In the genomic region with DNA sequence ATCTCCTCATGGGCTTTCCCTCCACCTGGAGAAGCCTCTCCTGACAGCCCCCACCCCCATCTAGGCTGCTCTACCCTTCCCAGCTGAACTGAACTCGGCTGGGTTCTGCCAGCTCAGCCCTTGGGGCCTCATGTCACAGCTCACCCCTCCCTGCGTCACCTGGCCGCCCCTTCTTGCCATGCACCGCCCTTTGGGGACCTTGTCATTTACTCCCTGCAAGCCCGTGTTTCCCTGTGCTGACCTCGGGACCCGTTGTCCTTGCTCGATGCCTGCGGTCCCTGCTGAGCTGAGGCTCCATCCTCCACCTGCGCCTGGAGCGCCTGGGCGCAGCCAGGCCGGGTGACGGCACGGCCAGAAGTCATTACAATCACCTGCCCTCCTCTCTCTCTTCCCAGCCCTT, we compare ENCODE assay signal across 16 cellular contexts. TPM values are rescaled to one million over a fixed set of nuclear protein-coding genes. Genes with fewer than 3 reads are reported as not detected.
A peak's percentile ranks its signal among the peaks of the same experiment; 100 is the strongest.
DNase-seq lines count a peak whose midpoint lies in the region; ATAC-seq and TF ChIP-seq lines count a peak whose summit lies in the region.
"Had no signal": no experiment of that assay in that cellular context is flagged by ENCODE, and none has a peak within 500 bp of the region (broad histone marks: within the 10 kb centered on the region; RNA-seq: fewer than 3 reads in every experiment).

No MANE protein-coding gene starts in this region.

- TF ChIP-seq CTCF in right atrium auricular region (IDR thresholded peaks at IDR 0.05) = no peak
- no peak for TF ChIP-seq CTCF in coronary artery (IDR thresholded peaks at IDR 0.05)
- TF ChIP-seq CTCF in type B pancreatic cell (conservative IDR thresholded peaks at IDR 0.05) = no peak
- TF ChIP-seq CTCF in glutamatergic neuron (IDR thresholded peaks at IDR 0.05; ENCODE audit: partially characterized antibody, unreplicated experiment) = no peak
- TF ChIP-seq CTCF in sigmoid colon (IDR thresholded peaks at IDR 0.05) = no peak

- TF ChIP-seq POLR2A in sigmoid colon (IDR thresholded peaks at IDR 0.05) = no peak

- no peak for TF ChIP-seq EP300 in sigmoid colon (IDR thresholded peaks at IDR 0.05)

- WGBS in sigmoid colon, 2 donors = 72 to 78% methylated on average over 15 of the region's 15 CpGs

- H3K27ac Mint-ChIP-seq in type B pancreatic cell (no peak overlapping the region), glutamatergic neuron (ENCODE audit: unreplicated experiment) (no peak overlapping the region)
- H3K27ac Mint-ChIP-seq: CD8-positive, alpha-beta T cell had no signal

- H3K9me3 ChIP-seq in right atrium auricular region (no peaks in the 10 kb centered on the region), sigmoid colon (no peaks in the 10 kb centered on the region)

- no peaks in the 10 kb centered on the region for H3K36me3 Mint-ChIP-seq in type B pancreatic cell
- peaks cover 5% of the 10 kb centered on the region for H3K36me3 Mint-ChIP-seq in glutamatergic neuron (ENCODE audit: unreplicated experiment)
- H3K36me3 Mint-ChIP-seq: CD8-positive, alpha-beta T cell had no signal

- H3K27me3 ChIP-seq in right atrium auricular region (no peaks in the 10 kb centered on the region), sigmoid colon (no peaks in the 10 kb centered on the region)

- no peak overlapping the region for H3K4me3 Mint-ChIP-seq in type B pancreatic cell
- H3K4me3 Mint-ChIP-seq in glutamatergic neuron (ENCODE audit: unreplicated experiment) = no peak overlapping the region
- H3K4me3 Mint-ChIP-seq: CD8-positive, alpha-beta T cell had no signal

- H3K9me3 Mint-ChIP-seq in type B pancreatic cell (peaks cover 5% of the 10 kb centered on the region), glutamatergic neuron (ENCODE audit: unreplicated experiment) (peaks cover 7% of the 10 kb centered on the region)
- H3K9me3 Mint-ChIP-seq: CD8-positive, alpha-beta T cell had no signal

- H3K27ac ChIP-seq in right atrium auricular region = no peak overlapping the region
- no peak overlapping the region for H3K27ac ChIP-seq in coronary artery
- H3K27ac ChIP-seq in sigmoid colon = no peak overlapping the region

- DNase-seq in right atrium auricular region (ENCODE audit: low spot score) = peak; percentile 52
- no peak for DNase-seq in left ventricle myocardium superior
- peak; percentile 60 for DNase-seq in coronary artery (ENCODE audit: low spot score)
- peak; percentile 82 for DNase-seq in mesenteric fat pad (ENCODE audit: low spot score)
- peak; percentile 59 for DNase-seq in type B pancreatic cell (ENCODE audit: extremely low spot score, unreplicated experiment)
- no peak for DNase-seq in glutamatergic neuron
- no peak for DNase-seq in sigmoid colon
- DNase-seq: GOT3, Karpas-422, MM.1S, NCI-H2029, NCI-H510A treated with DMSO at 0.1 percent for 48 hours, SHP77 had no signal

- peaks cover 12% of the 10 kb centered on the region for H3K27me3 Mint-ChIP-seq in type B pancreatic cell
- H3K27me3 Mint-ChIP-seq in glutamatergic neuron (ENCODE audit: unreplicated experiment) = no peaks in the 10 kb centered on the region

- H3K4me1 Mint-ChIP-seq in type B pancreatic cell (ENCODE audit: unreplicated experiment) = peaks cover 22% of the 10 kb centered on the region
- H3K4me1 Mint-ChIP-seq in glutamatergic neuron (ENCODE audit: low read depth, unreplicated experiment) = no peaks in the 10 kb centered on the region

- no peaks in the 10 kb centered on the region for H3K36me3 ChIP-seq in right atrium auricular region
- no peaks in the 10 kb centered on the region for H3K36me3 ChIP-seq in sigmoid colon

- H3K4me1 ChIP-seq in right atrium auricular region = peaks cover 0 to 17% of the 10 kb centered on the region in 2 donors
- H3K4me1 ChIP-seq in sigmoid colon = no peaks in the 10 kb centered on the region

- intact Hi-C loops in left ventricle myocardium superior (cut with micrococcal nuclease) = no loop called here
- intact Hi-C loops in sigmoid colon (cut with DNase I) = no loop called here

- ATAC-seq in left ventricle myocardium superior (no peak), HG02852 (IDR thresholded peaks at IDR 0.05; ENCODE audit: unreplicated experiment) (no peak)
- ATAC-seq: CD8-positive, alpha-beta T cell; Panc1 had no signal

- H3K4me3 ChIP-seq in right atrium auricular region (no peak overlapping the region), coronary artery (no peak overlapping the region), sigmoid colon (no peak overlapping the region)

RNA-seq across cellular contexts. Expression of a gene that starts 48.3 kb away (rescaled TPM):
- total RNA-seq in right atrium auricular region = 10 to 100 TPM; 10.9 to 22.0 TPM
- total RNA-seq in left ventricle myocardium superior = 14.8 TPM
- 84.7 TPM for total RNA-seq in mesenteric fat pad
- 16.1 and 112 TPM in 2 replicates for total RNA-seq in type B pancreatic cell (ENCODE audit: low replicate concordance)
- total RNA-seq in glutamatergic neuron (ENCODE audit: unreplicated experiment) = 28.9 TPM
- 100 to 1,000 TPM in 1 of 4 donors, 10 to 100 TPM in 3; 24.2 to 168 (median 59.4) TPM for total RNA-seq in sigmoid colon
- polyA plus RNA-seq in sigmoid colon = 10 to 100 TPM in 1 of 3 donors, 1 to 10 TPM in 2; 4.2 to 13.2 (median 4.4) TPM

Comparison
In these comparisons a context has a peak if more than half of its experiments do, and no peak if none do; other contexts are left out.
1. DNase-seq: peak in right atrium auricular region (single experiment), coronary artery (single experiment), mesenteric fat pad (single experiment) and type B pancreatic cell (single experiment); none in left ventricle myocardium superior (single experiment), glutamatergic neuron (single experiment) and sigmoid colon (single experiment).